Comparison of ENCODE assay signal across 9 cellular contexts in genomic region chr10:30812018-30812851, GRCh38.
DNase-seq lines count a peak whose midpoint lies in the region; ATAC-seq and TF ChIP-seq lines count a peak whose summit lies in the region.
"Had no signal": no experiment of that assay in that cellular context is flagged by ENCODE, and none has a peak within 500 bp of the region (broad histone marks: within the 10 kb centered on the region; RNA-seq: fewer than 3 reads in every experiment).

No MANE protein-coding gene starts in this region.

- H3K27me3 Mint-ChIP-seq in nephron progenitor cell (ENCODE audit: low read depth, poor library complexity), result peaks cover 13% of the 10 kb centered on the region

- H3K36me3 ChIP-seq in MG63, result no peaks in the 10 kb centered on the region

- H3K4me3 Mint-ChIP-seq in nephron progenitor cell, result no peak overlapping the region

- H3K9me3 ChIP-seq in MG63, result no peaks in the 10 kb centered on the region

- ATAC-seq in GM18907 (IDR thresholded peaks at IDR 0.05; ENCODE audit: unreplicated experiment), result no peak

- peak; percentile 78 for DNase-seq in AG20443 (ENCODE audit: low spot score)
- peak; percentile 74 for DNase-seq in MG63
- DNase-seq in dermis microvascular lymphatic vessel endothelial cell (ENCODE audit: low read depth in 2 of 2), result peak; percentile 74 to 92
- DNase-seq in nephron progenitor cell, result no peak
- no peak for DNase-seq in NCI-H2081 (lab: John Stamatoyannopoulos, UW)
- no peak for DNase-seq in NCI-H526 treated with DMSO at 0.1 percent for 48 hours (lab: John Stamatoyannopoulos, UW)
- no peak for DNase-seq in NCI-H187 (lab: John Stamatoyannopoulos, UW)
- DNase-seq: NCI-H1417 had no signal

- peak overlapping the region; percentile 16 for H3K27ac Mint-ChIP-seq in nephron progenitor cell

- peaks cover 9% of the 10 kb centered on the region for H3K9me3 Mint-ChIP-seq in nephron progenitor cell

- no peak for TF ChIP-seq CTCF in nephron progenitor cell (IDR thresholded peaks at IDR 0.05)

- no peak overlapping the region for H3K4me3 ChIP-seq in MG63

- H3K36me3 Mint-ChIP-seq in nephron progenitor cell (ENCODE audit: low read depth), result no peaks in the 10 kb centered on the region

- no peaks in the 10 kb centered on the region for H3K27me3 ChIP-seq in MG63

- peaks cover 67% of the 10 kb centered on the region for H3K4me1 Mint-ChIP-seq in nephron progenitor cell

Comparison
In these comparisons a context has a peak if more than half of its experiments do, and no peak if none do; other contexts are left out.
1. DNase-seq: peak in AG20443 (single experiment), MG63 (single experiment) and dermis microvascular lymphatic vessel endothelial cell (2 of 2); none in nephron progenitor cell (single experiment), NCI-H2081 (0 of 2), NCI-H526 treated with DMSO at 0.1 percent for 48 hours (single experiment) and NCI-H187 (0 of 2).